Comparison of ENCODE assay signal across 1 cellular context in the genomic region with DNA sequence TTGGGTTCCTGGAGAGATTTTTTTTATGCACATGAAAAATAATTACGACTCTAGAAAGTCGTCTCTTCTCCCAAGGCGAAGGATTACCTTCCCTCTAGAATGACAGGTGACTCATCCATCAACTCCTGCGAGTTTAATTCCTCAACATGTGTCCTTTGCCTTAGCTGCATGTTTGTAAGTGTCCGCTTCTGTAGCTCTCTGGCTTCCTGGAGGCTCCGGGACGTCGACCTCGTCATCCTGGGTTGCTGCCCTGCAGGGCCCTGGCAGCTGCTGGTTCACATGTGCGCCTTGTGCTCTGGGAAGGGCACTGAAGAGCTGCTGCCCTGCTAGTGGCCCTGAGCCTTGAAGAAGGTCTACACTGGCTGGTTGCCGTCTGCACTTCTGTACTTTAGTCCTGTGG.
TF ChIP-seq lines count a peak whose summit lies in the region.

No MANE protein-coding gene starts in this region.

TF ChIP-seq in HCT116, 20 proteins besides CTCF, POLR2A, EP300 and RAD21:
- TF ChIP-seq ZFX (IDR thresholded peaks at IDR 0.05), result no peak
- no peak for TF ChIP-seq MAX (IDR thresholded peaks at IDR 0.05)
- TF ChIP-seq EZH2 (IDR thresholded peaks at IDR 0.05), result no peak
